Comparison of ENCODE assay signal across 8 cellular contexts in genomic region chr17:34001246-34001645, GRCh38.
"Had no signal": no experiment of that assay in that cellular context is flagged by ENCODE, and none has a peak within 500 bp of the region (broad histone marks: within the 10 kb centered on the region; RNA-seq: fewer than 3 reads in every experiment).

No MANE protein-coding gene starts in this region.

- DNase-seq: GM23248, GOT3, H7, HCEC 1CT, HFFc6 had no signal

- H3K9ac ChIP-seq: GM23248 had no signal

- H2AFZ ChIP-seq: GM23248, GM23338 had no signal

- ATAC-seq: GM23338, HCT116 had no signal

- H3K4me1 ChIP-seq: HAP-1 had no signal

- H3K36me3 ChIP-seq: HAP-1 had no signal

- H3K4me2 ChIP-seq: GM23338 had no signal

- H3K9me3 ChIP-seq: HAP-1 had no signal

- H3K4me1 Mint-ChIP-seq: GM23338 had no signal

- H3K4me3 ChIP-seq: GM23248, GM23338, HAP-1 had no signal

- H3K27ac ChIP-seq: GM23248 had no signal

- H3K27ac Mint-ChIP-seq: GM23338, HFFc6 had no signal

- H3K4me3 Mint-ChIP-seq: GM23338, HFFc6 had no signal
